Comparison of ENCODE assay signal across 4 cellular contexts in genomic region chr14:77415403-77416030, GRCh38. TPM values are rescaled to one million over a fixed set of nuclear protein-coding genes. Genes with fewer than 3 reads are reported as not detected.
"Had no signal": no experiment of that assay in that cellular context is flagged by ENCODE, and none has a peak within 500 bp of the region (broad histone marks: within the 10 kb centered on the region; RNA-seq: fewer than 3 reads in every experiment).

No MANE protein-coding gene starts in this region.

RNA-seq across cellular contexts. Expression of gene NOXRED1, which starts 7.8 kb away (rescaled TPM):
- total RNA-seq: ascending aorta, cardiac septum had no signal
- polyA plus RNA-seq: cardiac muscle cell had no signal

RNA-seq across cellular contexts. Expression of gene SAMD15, which starts 38.3 kb away (rescaled TPM):
- total RNA-seq: activated naive CD8-positive, alpha-beta T cell treated with anti-CD3 and anti-CD28 coated beads, Interleukin-2, amount 10 ng/mL, durations not matched to agents 7 days and 5 days; ascending aorta had no signal
